ENCODE assay signal across 16 cellular contexts in the genomic region with DNA sequence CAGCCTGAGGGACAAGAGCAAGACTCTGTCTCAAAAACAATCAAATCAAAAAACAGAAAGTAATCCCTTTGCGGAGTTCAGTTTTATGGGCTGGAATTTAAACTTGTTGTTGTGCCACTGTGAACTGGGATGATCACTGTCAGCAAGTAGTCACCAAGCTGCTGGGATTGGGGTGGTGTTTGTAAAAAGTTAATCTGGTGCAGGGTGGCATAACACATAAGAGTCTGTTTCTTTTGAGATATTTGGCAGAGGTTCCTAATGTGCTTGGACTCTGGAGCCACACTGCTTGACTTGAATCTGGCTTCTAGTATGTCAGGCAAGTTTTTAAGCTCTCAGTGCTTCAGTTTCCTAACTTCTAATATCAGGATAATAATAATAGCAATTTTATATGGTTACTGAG. TPM values are rescaled to one million over a fixed set of nuclear protein-coding genes. Genes with fewer than 3 reads are reported as not detected.
DNase-seq lines count a peak whose midpoint lies in the region; ATAC-seq, FAIRE-seq and TF ChIP-seq lines count a peak whose summit lies in the region.
"Had no signal": no experiment of that assay in that cellular context is flagged by ENCODE, and none has a peak within 500 bp of the region (broad histone marks: within the 10 kb centered on the region; RNA-seq: fewer than 3 reads in every experiment).

No MANE protein-coding gene starts in this region.

- H3K79me1 ChIP-seq in trophoblast cell (ENCODE audit: low read length) = peaks cover under 1% of the 10 kb centered on the region

- no peak overlapping the region for H2AK5ac ChIP-seq in trophoblast cell (ENCODE audit: low read length)

- peaks cover 36% of the 10 kb centered on the region for H3K79me2 ChIP-seq in trophoblast cell (ENCODE audit: control insufficient read depth, insufficient read depth, low read length, poor library complexity)

- H3K9ac ChIP-seq in trophoblast cell (ENCODE audit: low read length) = no peak overlapping the region

- H4K8ac ChIP-seq in trophoblast cell (ENCODE audit: low read depth, low read length) = no peak overlapping the region

- no peak overlapping the region for H4K12ac ChIP-seq in trophoblast cell (ENCODE audit: low read depth, low read length)

- H2BK12ac ChIP-seq in trophoblast cell (ENCODE audit: low read length) = no peak overlapping the region

- TF ChIP-seq EP300 in A549 (IDR thresholded peaks at IDR 0.05) = no peak

- H3K14ac ChIP-seq in trophoblast cell (ENCODE audit: low read length) = no peak overlapping the region

- H2BK120ac ChIP-seq in trophoblast cell (ENCODE audit: insufficient read depth, low read length, poor library complexity) = no peak overlapping the region

- no peaks in the 10 kb centered on the region for H3K27me3 ChIP-seq in trophoblast cell (ENCODE audit: insufficient read depth, low read length)

- POLR2A ChIA-PET in A549 (lab: Yijun Ruan, JAX) = no interaction called here

- TF ChIP-seq POLR2A in A549 (IDR thresholded peaks at IDR 0.05; ENCODE audit: low read length) (no peak), erythroblast (IDR thresholded peaks at IDR 0.05; ENCODE audit: low read length) (no peak)

- intact Hi-C loops in left cardiac atrium (cut with DNase I) = no loop called here
- intact Hi-C loops in head of caudate nucleus (cut with DNase I) = no loop called here

- peak overlapping the region; percentile 45 for H3K4me2 ChIP-seq in A549
- no peak overlapping the region for H3K4me2 ChIP-seq in trophoblast cell (ENCODE audit: low read length)

- no peak for ATAC-seq in A549
- ATAC-seq in SK-N-SH treated with all-trans-retinoic acid at 6 μM for 48 hours = peak; percentile 10; the same call in 2 of the 3 replicates
- ATAC-seq in left cardiac atrium = peak; percentile 38 to 78
- ATAC-seq in omental fat pad (ENCODE audit: low FRiP score) = no peak
- ATAC-seq: activated T-helper 17 cell treated with anti-CD3 and anti-CD28 coated beads, Interleukin-2, amount 50 U/mL, for 72 hours had no signal

- 94% methylated on average over 1 of the region's 1 CpG for WGBS in A549 (ENCODE audit: missing lambda C conversion rate)
- WGBS in trophoblast cell (ENCODE audit: extremely low coverage, insufficient coverage, insufficient read length) = no CpG with 5 or more reads among the region's 1 CpG

- TF ChIP-seq RAD21 in A549 (conservative IDR thresholded peaks at IDR 0.05 in 1 of 2, IDR thresholded peaks at IDR 0.05 in 1 of 2) = no peak

- H3K18ac ChIP-seq in trophoblast cell (ENCODE audit: low read length) = no peak overlapping the region

- CTCF ChIA-PET in A549 (lab: Yijun Ruan, JAX) = no interaction called here

- H3K4me1 ChIP-seq in A549 = peaks cover 21% of the 10 kb centered on the region
- H3K4me1 ChIP-seq in trophoblast cell (ENCODE audit: control insufficient read depth in 1 of 2, insufficient read depth in 2 of 2, low read length in 2 of 2) = peaks cover 3 to 10% of the 10 kb centered on the region in 2 experiments

- H3K27ac ChIP-seq in A549 = no peak overlapping the region
- no peak overlapping the region for H3K27ac ChIP-seq in trophoblast cell (ENCODE audit: low read depth, low read length)

- no peak overlapping the region for H3K23ac ChIP-seq in trophoblast cell (ENCODE audit: low read length)

- no peak overlapping the region for H2BK5ac ChIP-seq in trophoblast cell (ENCODE audit: low read depth, low read length, poor library complexity)

- TF ChIP-seq CTCF in A549 (IDR thresholded peaks at IDR 0.05) (no peak), omental fat pad (IDR thresholded peaks at IDR 0.05) (no peak)

- H3K36me3 ChIP-seq in trophoblast cell (ENCODE audit: control insufficient read depth in 1 of 2, insufficient read depth in 2 of 2, low read length in 2 of 2) = peaks cover 2 to 5% of the 10 kb centered on the region in 2 experiments

- H2AFZ ChIP-seq in trophoblast cell (ENCODE audit: insufficient read depth, low read length, poor library complexity) = no peak overlapping the region

- no peak for FAIRE-seq in A549 (lab: Jason Lieb, UNC)
- FAIRE-seq: A204.1 had no signal

- DNase-seq in A549 (ENCODE audit: low read depth in 1 of 2, low spot score in 1 of 2) = no peak
- no peak for DNase-seq in left cardiac atrium
- peak in 1 of 2 donors; percentile 2 for DNase-seq in trophoblast cell
- no peak for DNase-seq in omental fat pad (ENCODE audit: low spot score)
- DNase-seq in erythroblast (lab: John Stamatoyannopoulos, UW) = no peak
- no peak for DNase-seq in GM03348 (ENCODE audit: low spot score)
- no peak for DNase-seq in head of caudate nucleus
- DNase-seq: amniotic stem cell, KG1, mammary epithelial cell, NCI-H1436 treated with DMSO at 0.1 percent for 48 hours, NCI-H345, OCI-M1 had no signal

- H4K91ac ChIP-seq in trophoblast cell (ENCODE audit: low read depth, low read length) = no peak overlapping the region

- H3K4me3 ChIP-seq in A549 (no peak overlapping the region), trophoblast cell (ENCODE audit: low read depth, low read length) (no peak overlapping the region)

- H3K9me3 ChIP-seq in A549 (no peaks in the 10 kb centered on the region), trophoblast cell (ENCODE audit: insufficient read depth, low read depth, low read length) (no peaks in the 10 kb centered on the region)

- H3K4ac ChIP-seq in trophoblast cell (ENCODE audit: low read depth, low read length) = peak overlapping the region; percentile 24

TF ChIP-seq in A549, 52 proteins besides CTCF, POLR2A, EP300 and RAD21:
- TF ChIP-seq NFE2L2 (conservative IDR thresholded peaks at IDR 0.05; ENCODE audit: low read length) = no peak
- TF ChIP-seq REST (IDR thresholded peaks at IDR 0.05) = no peak
- TF ChIP-seq HOXB5 (CRISPR knock-in tag; IDR thresholded peaks at IDR 0.05) = no peak
- TF ChIP-seq HOXB13 (CRISPR knock-in tag; IDR thresholded peaks at IDR 0.05; ENCODE audit: low read depth) = no peak
- no peak for TF ChIP-seq CEBPB (IDR thresholded peaks at IDR 0.05)

TF ChIP-seq in SK-N-SH treated with all-trans-retinoic acid at 6 μM for 48 hours, 23 proteins besides CTCF, POLR2A, EP300 and RAD21:
- no peak for TF ChIP-seq ZNF70 (CRISPR knock-in tag; IDR thresholded peaks at IDR 0.05)
- TF ChIP-seq CREB5 (CRISPR knock-in tag; IDR thresholded peaks at IDR 0.05; ENCODE audit: low read depth) = no peak
- TF ChIP-seq CSDC2 (CRISPR knock-in tag; IDR thresholded peaks at IDR 0.05) = no peak
- no peak for TF ChIP-seq SNAI2 (CRISPR knock-in tag; IDR thresholded peaks at IDR 0.05)
- no peak for TF ChIP-seq ZC3H10 (CRISPR knock-in tag; IDR thresholded peaks at IDR 0.05)
- no peak for TF ChIP-seq ZNF8 (CRISPR knock-in tag; IDR thresholded peaks at IDR 0.05)
- TF ChIP-seq GLIS3 (CRISPR knock-in tag; IDR thresholded peaks at IDR 0.05) = no peak
- TF ChIP-seq ZNF565 (CRISPR knock-in tag; conservative IDR thresholded peaks at IDR 0.05; ENCODE audit: low read depth) = no peak
- TF ChIP-seq ZFP3 (CRISPR knock-in tag; IDR thresholded peaks at IDR 0.05) = no peak
- no peak for TF ChIP-seq OSR1 (CRISPR knock-in tag; IDR thresholded peaks at IDR 0.05)

RNA-seq across cellular contexts. Expression of gene CLIC4, which starts 6.6 kb away (rescaled TPM):
- polyA plus RNA-seq in A549 (2011; rRNA removed) = 85.4 and 97.4 TPM in 2 replicates
- polyA plus RNA-seq in A549 (2012; cell fraction: cytosol; rRNA removed) = 12.8 and 14.1 TPM in 2 replicates
- 6.8 and 9.2 TPM in 2 replicates for polyA plus RNA-seq in A549 (2012; cell fraction: nucleus; rRNA removed)
- 52.0 to 54.4 TPM (median 52.1 TPM) in 3 replicates for polyA plus RNA-seq in A549 (2017; fragmentation: RNase III; extraction: RNeasy Plus Mini Kit Qiagen cat#74134 plus additional on column Dnase treatment)
- polyA minus RNA-seq in A549 (2011; rRNA and poly(A)+ RNA removed) = 20.5 and 21.3 TPM in 2 replicates
- total RNA-seq in left cardiac atrium = 100 to 1,000 TPM; 164 to 263 TPM
- polyA plus RNA-seq in trophoblast cell (2013) = 204 and 206 TPM in 2 replicates
- total RNA-seq in omental fat pad = 100 to 1,000 TPM; 205 to 309 (median 292) TPM

Comparison
In these comparisons a context has a peak if more than half of its experiments do, and no peak if none do; other contexts are left out.
1. ATAC-seq: peak in SK-N-SH treated with all-trans-retinoic acid at 6 μM for 48 hours (single experiment) and left cardiac atrium (2 of 2); none in A549 (0 of 2) and omental fat pad (single experiment).